24 cellular contexts compared by ENCODE assay signal in genomic region chr16:51095890-51096626, GRCh38. TPM values are rescaled to one million over a fixed set of nuclear protein-coding genes. Genes with fewer than 3 reads are reported as not detected.
"Had no signal": no experiment of that assay in that cellular context is flagged by ENCODE, and none has a peak within 500 bp of the region (broad histone marks: within the 10 kb centered on the region; RNA-seq: fewer than 3 reads in every experiment).

No MANE protein-coding gene starts in this region.

- H3K4me3 ChIP-seq: esophagus squamous epithelium, gastroesophageal sphincter, heart left ventricle, lower lobe of right lung, mucosa of descending colon, spleen, thoracic aorta had no signal

- H3K9me3 ChIP-seq: esophagus squamous epithelium, lower lobe of right lung, mucosa of descending colon, thoracic aorta had no signal

- DNase-seq: activated CD4-positive, alpha-beta T cell treated with anti-CD3 and anti-CD28 coated beads for 1 hour; activated gamma-delta T cell treated with Interleukin-2 at 50 U/mL for 16 hours; activated T-cell treated with anti-CD3 and anti-CD28 coated beads, Interleukin-2, amount 50 U/mL, for 1 hour; aorta; brain microvascular endothelial cell; central memory CD4-positive, alpha-beta T cell; esophagus squamous epithelium; heart left ventricle; immature natural killer cell; left cardiac atrium; lower lobe of right lung; mucosa of descending colon; retina; spleen; stimulated activated CD4-positive, alpha-beta T cell treated with anti-CD3 and anti-CD28 coated beads, Interleukin-4, amount 100 ng/mL, for 1 hour; stimulated activated naive CD4-positive, alpha-beta T cell; T-helper 1 cell had no signal

- H3K36me3 ChIP-seq: brain microvascular endothelial cell, esophagus squamous epithelium, gastroesophageal sphincter, heart left ventricle, lower lobe of right lung, spleen, thoracic aorta had no signal

- H3K4me1 Mint-ChIP-seq: activated naive CD4-positive, alpha-beta T cell treated with anti-CD3 and anti-CD28 coated beads, Interleukin-2, amount 50 U/mL, for 24 hours; immature natural killer cell had no signal

- H3K27ac Mint-ChIP-seq: activated naive CD4-positive, alpha-beta T cell treated with anti-CD3 and anti-CD28 coated beads, Interleukin-2, amount 50 U/mL, for 24 hours; immature natural killer cell; type B pancreatic cell had no signal

- H3K27me3 ChIP-seq: brain microvascular endothelial cell had no signal

- H3K4me3 Mint-ChIP-seq: activated naive CD4-positive, alpha-beta T cell treated with anti-CD3 and anti-CD28 coated beads, Interleukin-2, amount 50 U/mL, for 24 hours; immature natural killer cell; neural crest cell; type B pancreatic cell had no signal

- H3K36me3 Mint-ChIP-seq: activated naive CD4-positive, alpha-beta T cell treated with anti-CD3 and anti-CD28 coated beads, Interleukin-2, amount 50 U/mL, for 24 hours; immature natural killer cell; type B pancreatic cell had no signal

- H3K27ac ChIP-seq: brain microvascular endothelial cell, esophagus squamous epithelium, gastroesophageal sphincter, heart left ventricle, lower lobe of right lung, spleen, thoracic aorta had no signal

- H3K4me1 ChIP-seq: esophagus squamous epithelium, gastroesophageal sphincter, heart left ventricle, lower lobe of right lung, spleen had no signal

RNA-seq across cellular contexts. Expression of gene SALL1, which starts 55.0 kb away (rescaled TPM):
- total RNA-seq: aorta, dermis microvascular lymphatic vessel endothelial cell, gastroesophageal sphincter, lower lobe of right lung, posterior vena cava, spleen, thoracic aorta had no signal
- polyA plus RNA-seq: aorta, immature natural killer cell had no signal
